8 cellular contexts compared by ENCODE assay signal in genomic region chr2:105775809-105776559, GRCh38. TPM values are rescaled to one million over a fixed set of nuclear protein-coding genes. Genes with fewer than 3 reads are reported as not detected.
DNase-seq lines count a peak whose midpoint lies in the region; ATAC-seq and TF ChIP-seq lines count a peak whose summit lies in the region.

No MANE protein-coding gene starts in this region.

- H3K9me3 Mint-ChIP-seq in MCF 10A (ENCODE audit: unreplicated experiment), result no peaks in the 10 kb centered on the region
- H3K9me3 Mint-ChIP-seq in activated naive CD4-positive, alpha-beta T cell treated with anti-CD3 and anti-CD28 coated beads, Interleukin-2, amount 50 U/mL, for 24 hours, result no peaks in the 10 kb centered on the region
- H3K9me3 Mint-ChIP-seq in nephron progenitor cell, result no peaks in the 10 kb centered on the region

- DNase-seq in MCF 10A (ENCODE audit: unreplicated experiment) (no peak), breast epithelium (ENCODE audit: low spot score in 2 of 2) (no peak), upper lobe of left lung (no peak), RPMI8226 (no peak), SKM-1 treated with dmso at 0.1 percent for 144 hours (lab: John Stamatoyannopoulos, UW; ENCODE audit: unreplicated experiment) (no peak), nephron progenitor cell (no peak)

- CTCF ChIA-PET in MCF 10A (lab: Yijun Ruan, JAX), result interaction anchor here (0.7 to 0.8 kb wide), 2 partner anchors 15 to 199 kb away, joined by 3 read pairs; no protein-coding TSS in a partner anchor

- H3K4me1 ChIP-seq in breast epithelium (peaks cover 0 to 24% of the 10 kb centered on the region in 2 donors), upper lobe of left lung (peaks cover 34 to 63% (median 39%) of the 10 kb centered on the region in 4 donors)

- H3K27me3 ChIP-seq in breast epithelium (no peaks in the 10 kb centered on the region), upper lobe of left lung (no peaks in the 10 kb centered on the region)

- TF ChIP-seq POLR2A in breast epithelium (IDR thresholded peaks at IDR 0.05), result no peak
- TF ChIP-seq POLR2A in upper lobe of left lung (IDR thresholded peaks at IDR 0.05), result no peak

- peak overlapping the region in 1 of 3 donors; percentile 6 for H3K4me3 ChIP-seq in breast epithelium
- H3K4me3 ChIP-seq in upper lobe of left lung, result no peak overlapping the region

- TF ChIP-seq CTCF in MCF 10A (IDR thresholded peaks at IDR 0.05; ENCODE audit: unreplicated experiment) (no peak), breast epithelium (IDR thresholded peaks at IDR 0.05) (no peak), upper lobe of left lung (IDR thresholded peaks at IDR 0.05) (no peak), nephron progenitor cell (IDR thresholded peaks at IDR 0.05) (no peak)

- POLR2A ChIA-PET in MCF 10A (lab: Yijun Ruan, JAX), result interaction anchor here (0.5 kb wide), 1 partner anchor 123 kb away, joined by 3 read pairs; no protein-coding TSS in a partner anchor

- intact Hi-C loops in MCF 10A (cut with micrococcal nuclease) (no loop called here), breast epithelium (cut with DNase I; ENCODE audit: low total_unique reads) (no loop called here)

- H3K4me1 Mint-ChIP-seq in MCF 10A (ENCODE audit: insufficient read depth, unreplicated experiment) (peaks cover 11% of the 10 kb centered on the region), nephron progenitor cell (peaks cover 81% of the 10 kb centered on the region)
- H3K4me1 Mint-ChIP-seq in activated naive CD4-positive, alpha-beta T cell treated with anti-CD3 and anti-CD28 coated beads, Interleukin-2, amount 50 U/mL, for 24 hours, result peaks cover 96% of the 10 kb centered on the region

- BruUV-seq in MCF 10A (replicated peaks; lab: Mats Ljungman, UMichigan), result no TSS peak

- peak overlapping the region; percentile 76 for H3K27ac Mint-ChIP-seq in MCF 10A (ENCODE audit: low read depth, unreplicated experiment)
- H3K27ac Mint-ChIP-seq in activated naive CD4-positive, alpha-beta T cell treated with anti-CD3 and anti-CD28 coated beads, Interleukin-2, amount 50 U/mL, for 24 hours, result peak overlapping the region; percentile 94
- H3K27ac Mint-ChIP-seq in nephron progenitor cell, result no peak overlapping the region

- ATAC-seq in HG03108 (IDR thresholded peaks at IDR 0.05; ENCODE audit: unreplicated experiment) (peak; percentile 64), upper lobe of left lung (ENCODE audit: low FRiP score in 2 of 2) (peak; percentile 50 to 69)

- TF ChIP-seq EP300 in upper lobe of left lung (IDR thresholded peaks at IDR 0.05), result no peak

- H3K27ac ChIP-seq in breast epithelium, result peak overlapping the region in 1 of 2 donors; percentile 51
- H3K27ac ChIP-seq in upper lobe of left lung, result peak overlapping the region in 3 of 4 donors; percentile 35 to 61 (median 55)

- H3K27me3 Mint-ChIP-seq in MCF 10A (ENCODE audit: insufficient read depth, unreplicated experiment), result no peaks in the 10 kb centered on the region
- no peaks in the 10 kb centered on the region for H3K27me3 Mint-ChIP-seq in activated naive CD4-positive, alpha-beta T cell treated with anti-CD3 and anti-CD28 coated beads, Interleukin-2, amount 50 U/mL, for 24 hours
- peaks cover 3% of the 10 kb centered on the region for H3K27me3 Mint-ChIP-seq in nephron progenitor cell (ENCODE audit: low read depth, poor library complexity)

- H3K4me3 Mint-ChIP-seq in MCF 10A (ENCODE audit: unreplicated experiment) (no peak overlapping the region), nephron progenitor cell (no peak overlapping the region)
- peak overlapping the region; percentile 74 for H3K4me3 Mint-ChIP-seq in activated naive CD4-positive, alpha-beta T cell treated with anti-CD3 and anti-CD28 coated beads, Interleukin-2, amount 50 U/mL, for 24 hours

- 59 to 62% methylated on average over 11 of the region's 11 CpGs for WGBS in upper lobe of left lung, 2 donors

- H3K36me3 Mint-ChIP-seq in MCF 10A (ENCODE audit: insufficient read depth, unreplicated experiment), result peaks cover 6% of the 10 kb centered on the region
- peaks cover 11% of the 10 kb centered on the region for H3K36me3 Mint-ChIP-seq in activated naive CD4-positive, alpha-beta T cell treated with anti-CD3 and anti-CD28 coated beads, Interleukin-2, amount 50 U/mL, for 24 hours
- H3K36me3 Mint-ChIP-seq in nephron progenitor cell (ENCODE audit: low read depth), result peaks cover 9% of the 10 kb centered on the region

- H3K36me3 ChIP-seq in breast epithelium (no peaks in the 10 kb centered on the region), upper lobe of left lung (no peaks in the 10 kb centered on the region)

- H3K9me3 ChIP-seq in breast epithelium (no peaks in the 10 kb centered on the region), upper lobe of left lung (no peaks in the 10 kb centered on the region)

RNA-seq across cellular contexts. Expression of gene NCK2, which starts 31.3 kb away (rescaled TPM):
- total RNA-seq in MCF 10A (2022), result 35.3 and 36.5 TPM in 2 replicates
- 10 to 100 TPM; 42.0 to 54.3 (median 46.9) TPM for total RNA-seq in breast epithelium
- 10 to 100 TPM; 29.3 to 48.6 (median 37.9) TPM for total RNA-seq in upper lobe of left lung
